In the genomic region with DNA sequence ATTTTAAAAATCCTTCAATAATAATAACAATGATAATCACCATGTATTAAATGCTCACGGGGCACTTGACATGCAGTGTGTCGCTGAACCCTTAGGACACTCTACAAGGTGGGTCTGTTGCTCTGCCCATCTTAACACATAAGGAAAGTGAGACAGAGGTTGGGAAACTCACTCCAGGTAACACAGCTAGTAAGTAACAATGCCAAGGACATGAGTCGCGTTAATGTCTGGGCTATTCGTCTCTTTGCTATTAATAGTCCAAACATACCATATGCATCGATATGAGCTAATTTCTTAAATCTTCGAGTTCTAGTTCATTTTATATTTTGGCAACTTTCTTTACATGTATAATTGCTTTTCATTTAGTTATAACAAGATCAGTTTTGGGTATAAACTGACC, we compare ENCODE assay signal across 18 cellular contexts.
DNase-seq lines count a peak whose midpoint lies in the region; ATAC-seq, FAIRE-seq and TF ChIP-seq lines count a peak whose summit lies in the region.
"Had no signal": no experiment of that assay in that cellular context is flagged by ENCODE, and none has a peak within 500 bp of the region (broad histone marks: within the 10 kb centered on the region; RNA-seq: fewer than 3 reads in every experiment).

No MANE protein-coding gene starts in this region.

- TF ChIP-seq CTCF in D721Med (IDR thresholded peaks at IDR 0.05; ENCODE audit: insufficient read depth, missing control alignments): no peak
- no peak for TF ChIP-seq CTCF in astrocyte of the spinal cord (IDR thresholded peaks at IDR 0.05; ENCODE audit: low read depth, low read length)

- no peak for ATAC-seq in activated CD4-positive, CD25-positive, alpha-beta regulatory T cell treated with anti-CD3 and anti-CD28 coated beads, Interleukin-2, amount 50 U/mL, for 24 hours

- no peaks in the 10 kb centered on the region for H3K27me3 ChIP-seq in MG63
- H3K27me3 ChIP-seq: SJCRH30 had no signal

- peaks cover 3% of the 10 kb centered on the region for H3K36me3 ChIP-seq in MG63
- H3K36me3 ChIP-seq: SJCRH30 had no signal

- in situ Hi-C loops in astrocyte of the spinal cord (cut with HindIII; ENCODE audit: low sequenced_read_pairs): no loop called here

- H3K9me3 ChIP-seq in MG63: no peaks in the 10 kb centered on the region
- H3K9me3 ChIP-seq: Caco-2, SJCRH30 had no signal

- H3K4me3 ChIP-seq in MG63 (no peak overlapping the region), astrocyte of the spinal cord (ENCODE audit: low read depth, low read length) (no peak overlapping the region)
- H3K4me3 ChIP-seq: SJCRH30 had no signal

- DNase-seq in D721Med (ENCODE audit: insufficient read length, low spot score) (peak; percentile 51), MG63 (peak; percentile 31), astrocyte of the spinal cord (ENCODE audit: low read depth, low spot score) (peak; percentile 16), iris pigment epithelial cell (ENCODE audit: low read depth) (peak; percentile 37), NCI-H1048 (lab: John Stamatoyannopoulos, UW) (no peak), NCI-H345 treated with DMSO at 0.1 percent for 48 hours (lab: John Stamatoyannopoulos, UW; ENCODE audit: unreplicated experiment) (no peak)
- DNase-seq in activated CD4-positive, CD25-positive, alpha-beta regulatory T cell (lab: John Stamatoyannopoulos, UW): no peak
- DNase-seq: Caco-2; CD4-positive, alpha-beta T cell; H7; NCI-H1092; NCI-H2081 treated with DMSO at 0.1 percent for 48 hours; RPMI8226; SJCRH30 had no signal

- no peak for FAIRE-seq in D721Med (lab: Jason Lieb, UNC)
- FAIRE-seq: A204.1, GM12891, GM18507 had no signal

Comparison
In these comparisons a context has a peak if more than half of its experiments do, and no peak if none do; other contexts are left out.
1. DNase-seq: peak in D721Med (single experiment), MG63 (single experiment), astrocyte of the spinal cord (single experiment) and iris pigment epithelial cell (single experiment); none in activated CD4-positive, CD25-positive, alpha-beta regulatory T cell (0 of 4), NCI-H1048 (single experiment) and NCI-H345 treated with DMSO at 0.1 percent for 48 hours (single experiment).